ENCODE assay signal across 1 cellular context in genomic region chr18:21612125-21613100, GRCh38.
TF ChIP-seq lines count a peak whose summit lies in the region.

Gene SNRPD1 (plus strand): TSS chr18:21612314. CDS start chr18:21612430, 116 bp downstream.

TF ChIP-seq in K562, 482 proteins besides CTCF, POLR2A, EP300 and RAD21 (continued from another document and continues in another):
- TF ChIP-seq NCOA2 (IDR thresholded peaks at IDR 0.05; ENCODE audit: partially characterized antibody in 2 of 2) (no peak), HOMEZ (CRISPR knock-in tag; IDR thresholded peaks at IDR 0.05) (no peak), ELF1 (tag; IDR thresholded peaks at IDR 0.05) (peak; percentile 91), ZKSCAN1 (IDR thresholded peaks at IDR 0.05; ENCODE audit: low read depth, low read length) (0 out of 2 replicates have a peak, but pooled peaks have one; percentile 47), CCNT2 (IDR thresholded peaks at IDR 0.05; ENCODE audit: borderline replicate concordance, extremely low read depth, insufficient read length, low read depth, low read length) (peak; percentile 69), NR3C1 (CRISPR knock-in tag; IDR thresholded peaks at IDR 0.05) (peak; percentile 78), HINFP (tag; conservative IDR thresholded peaks at IDR 0.05; ENCODE audit: low read depth) (no peak), ZNF140 (CRISPR knock-in tag; IDR thresholded peaks at IDR 0.05) (no peak), SETDB1 (IDR thresholded peaks at IDR 0.05; ENCODE audit: low read length) (no peak), CREB3 (tag; conservative IDR thresholded peaks at IDR 0.05; ENCODE audit: low read depth) (no peak), MED1 (CRISPR knock-in tag; IDR thresholded peaks at IDR 0.05; ENCODE audit: borderline replicate concordance) (no peak), TGIF2 (CRISPR knock-in tag; IDR thresholded peaks at IDR 0.05) (no peak), ZNF584 (CRISPR knock-in tag; IDR thresholded peaks at IDR 0.05; ENCODE audit: low read depth) (no peak), ZKSCAN3 (CRISPR knock-in tag; IDR thresholded peaks at IDR 0.05) (no peak), EP400 (IDR thresholded peaks at IDR 0.05) (peak; percentile 100), BRD4 (IDR thresholded peaks at IDR 0.05) (peak; percentile 96), ZZZ3 (IDR thresholded peaks at IDR 0.05) (peak; percentile 84), ZNF124 (CRISPR knock-in tag; IDR thresholded peaks at IDR 0.05) (no peak), ZSCAN29 (IDR thresholded peaks at IDR 0.05) (no peak), ZNF609 (CRISPR knock-in tag; IDR thresholded peaks at IDR 0.05; ENCODE audit: borderline replicate concordance) (no peak), WHSC1 (IDR thresholded peaks at IDR 0.05; ENCODE audit: low read length) (no peak), ZNF217 (CRISPR knock-in tag; IDR thresholded peaks at IDR 0.05) (no peak), ZBTB33 (CRISPR knock-in tag; IDR thresholded peaks at IDR 0.05) (peak; percentile 88), ILF3 (IDR thresholded peaks at IDR 0.05; ENCODE audit: borderline replicate concordance) (no peak), ZFP1 (CRISPR knock-in tag; IDR thresholded peaks at IDR 0.05) (no peak), ZBTB1 (CRISPR knock-in tag; IDR thresholded peaks at IDR 0.05; ENCODE audit: borderline replicate concordance, low read depth) (no peak), FOXJ2 (tag; IDR thresholded peaks at IDR 0.05) (no peak), ZNF324 (CRISPR knock-in tag; IDR thresholded peaks at IDR 0.05) (no peak), RHOXF2B (CRISPR knock-in tag; conservative IDR thresholded peaks at IDR 0.05) (no peak), TAF9B (IDR thresholded peaks at IDR 0.05; ENCODE audit: partially characterized antibody) (peak; percentile 91), ZNF707 (CRISPR knock-in tag; conservative IDR thresholded peaks at IDR 0.05) (no peak), DACH1 (IDR thresholded peaks at IDR 0.05; ENCODE audit: partially characterized antibody) (no peak), RERE (CRISPR knock-in tag; IDR thresholded peaks at IDR 0.05; ENCODE audit: borderline replicate concordance) (no peak), NONO (IDR thresholded peaks at IDR 0.05; ENCODE audit: low read depth in 2 of 2, low read length in 1 of 2) (no peak), GMEB1 (CRISPR knock-in tag; IDR thresholded peaks at IDR 0.05) (peak; percentile 86), MAFG (tag; conservative IDR thresholded peaks at IDR 0.05) (no peak), HSF4 (CRISPR knock-in tag; IDR thresholded peaks at IDR 0.05; ENCODE audit: borderline replicate concordance) (no peak), HMGN3 (IDR thresholded peaks at IDR 0.05; ENCODE audit: borderline replicate concordance, extremely low read depth, insufficient read length, low read depth, low read length) (peak; percentile 71), ZEB2 (IDR thresholded peaks at IDR 0.05) (no peak; the same call in 1 of the 2 replicates), ZNF41 (CRISPR knock-in tag; conservative IDR thresholded peaks at IDR 0.05) (no peak), USF1 (CRISPR knock-in tag; IDR thresholded peaks at IDR 0.05) (no peak), ID3 (CRISPR knock-in tag; IDR thresholded peaks at IDR 0.05) (no peak), ID3 (tag; IDR thresholded peaks at IDR 0.05) (peak; percentile 68)
